ENCODE assay signal across 1 cellular context in the genomic region with DNA sequence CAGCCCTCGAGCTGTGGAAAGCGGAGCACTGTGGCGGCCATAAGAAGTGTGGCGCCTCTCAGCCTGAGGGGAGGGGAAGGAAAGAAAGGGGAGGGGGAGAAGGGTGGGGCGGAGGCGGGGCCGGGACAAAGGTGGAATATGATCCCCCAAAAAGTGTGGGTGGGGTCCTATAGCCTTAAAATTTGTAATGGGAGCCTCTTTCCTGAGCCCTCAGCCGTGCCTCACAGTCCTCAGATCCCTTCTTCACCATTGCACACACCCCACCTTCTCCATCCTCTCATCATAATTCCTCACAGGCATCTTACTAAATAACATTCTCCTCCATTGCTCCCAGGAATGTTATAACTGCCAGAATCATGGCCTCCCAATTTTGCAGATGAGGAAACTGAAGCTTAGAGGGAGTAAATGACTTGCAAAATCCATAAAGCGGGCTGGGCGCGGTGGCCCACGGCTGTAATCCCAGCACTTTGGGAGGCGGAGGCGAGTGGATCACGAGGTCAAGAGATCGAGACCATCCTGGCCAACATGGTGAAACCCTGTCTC.
TF ChIP-seq lines count a peak whose summit lies in the region.

No MANE protein-coding gene starts in this region.

TF ChIP-seq in K562, 482 proteins besides CTCF, POLR2A, EP300 and RAD21 (continued from another document and continues in another):
- TF ChIP-seq, protein P1, sequence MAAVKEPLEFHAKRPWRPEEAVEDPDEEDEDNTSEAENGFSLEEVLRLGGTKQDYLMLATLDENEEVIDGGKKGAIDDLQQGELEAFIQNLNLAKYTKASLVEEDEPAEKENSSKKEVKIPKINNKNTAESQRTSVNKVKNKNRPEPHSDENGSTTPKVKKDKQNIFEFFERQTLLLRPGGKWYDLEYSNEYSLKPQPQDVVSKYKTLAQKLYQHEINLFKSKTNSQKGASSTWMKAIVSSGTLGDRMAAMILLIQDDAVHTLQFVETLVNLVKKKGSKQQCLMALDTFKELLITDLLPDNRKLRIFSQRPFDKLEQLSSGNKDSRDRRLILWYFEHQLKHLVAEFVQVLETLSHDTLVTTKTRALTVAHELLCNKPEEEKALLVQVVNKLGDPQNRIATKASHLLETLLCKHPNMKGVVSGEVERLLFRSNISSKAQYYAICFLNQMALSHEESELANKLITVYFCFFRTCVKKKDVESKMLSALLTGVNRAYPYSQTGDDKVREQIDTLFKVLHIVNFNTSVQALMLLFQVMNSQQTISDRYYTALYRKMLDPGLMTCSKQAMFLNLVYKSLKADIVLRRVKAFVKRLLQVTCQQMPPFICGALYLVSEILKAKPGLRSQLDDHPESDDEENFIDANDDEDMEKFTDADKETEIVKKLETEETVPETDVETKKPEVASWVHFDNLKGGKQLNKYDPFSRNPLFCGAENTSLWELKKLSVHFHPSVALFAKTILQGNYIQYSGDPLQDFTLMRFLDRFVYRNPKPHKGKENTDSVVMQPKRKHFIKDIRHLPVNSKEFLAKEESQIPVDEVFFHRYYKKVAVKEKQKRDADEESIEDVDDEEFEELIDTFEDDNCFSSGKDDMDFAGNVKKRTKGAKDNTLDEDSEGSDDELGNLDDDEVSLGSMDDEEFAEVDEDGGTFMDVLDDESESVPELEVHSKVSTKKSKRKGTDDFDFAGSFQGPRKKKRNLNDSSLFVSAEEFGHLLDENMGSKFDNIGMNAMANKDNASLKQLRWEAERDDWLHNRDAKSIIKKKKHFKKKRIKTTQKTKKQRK (IDR thresholded peaks at IDR 0.05; ENCODE audit: borderline replicate concordance, low read depth, low read length): no peak
- TF ChIP-seq ZNF79 (CRISPR knock-in tag; IDR thresholded peaks at IDR 0.05; ENCODE audit: low read depth) (no peak), ZNF263 (CRISPR knock-in tag; IDR thresholded peaks at IDR 0.05; ENCODE audit: borderline replicate concordance) (no peak), C11orf30 (IDR thresholded peaks at IDR 0.05; ENCODE audit: low read depth) (peak; percentile 55), CEBPG (CRISPR knock-in tag; IDR thresholded peaks at IDR 0.05) (no peak), CEBPG (tag; conservative IDR thresholded peaks at IDR 0.05 in 1 of 2, IDR thresholded peaks at IDR 0.05 in 1 of 2) (no peak), HIVEP1 (CRISPR knock-in tag; IDR thresholded peaks at IDR 0.05) (no peak), SLC30A9 (CRISPR knock-in tag; IDR thresholded peaks at IDR 0.05) (no peak), ZNF217 (CRISPR knock-in tag; IDR thresholded peaks at IDR 0.05) (no peak), RBM14 (IDR thresholded peaks at IDR 0.05; ENCODE audit: borderline replicate concordance, insufficient read depth, low read depth, low read length) (no peak), ZEB2 (IDR thresholded peaks at IDR 0.05) (no peak), ZNF324 (CRISPR knock-in tag; IDR thresholded peaks at IDR 0.05) (no peak), TAL1 (IDR thresholded peaks at IDR 0.05) (no peak), SMARCA5 (IDR thresholded peaks at IDR 0.05) (no peak), ESRRA (IDR thresholded peaks at IDR 0.05; ENCODE audit: borderline replicate concordance, low read depth) (no peak), NFE2L1 (tag; IDR thresholded peaks at IDR 0.05; ENCODE audit: borderline replicate concordance, low read depth) (no peak; the same call in 1 of the 2 replicates), SAFB (IDR thresholded peaks at IDR 0.05; ENCODE audit: borderline replicate concordance, low read depth, low read length) (no peak), ESRRB (CRISPR knock-in tag; IDR thresholded peaks at IDR 0.05; ENCODE audit: borderline replicate concordance) (no peak), HNRNPLL (IDR thresholded peaks at IDR 0.05; ENCODE audit: low read depth, low read length, poor library complexity, severe bottlenecking) (no peak), ZNF197 (CRISPR knock-in tag; IDR thresholded peaks at IDR 0.05; ENCODE audit: low read depth) (peak; percentile 46; the same call in 1 of the 2 replicates), TCF3 (CRISPR knock-in tag; IDR thresholded peaks at IDR 0.05) (no peak), PHB2 (IDR thresholded peaks at IDR 0.05; ENCODE audit: low read depth) (no peak), IRF2 (CRISPR knock-in tag; IDR thresholded peaks at IDR 0.05) (no peak), CAMTA2 (CRISPR knock-in tag; conservative IDR thresholded peaks at IDR 0.05) (no peak), NFATC3 (IDR thresholded peaks at IDR 0.05) (no peak), POLR2H (tag; IDR thresholded peaks at IDR 0.05; ENCODE audit: low read depth) (no peak), DPF2 (IDR thresholded peaks at IDR 0.05) (peak; percentile 66), GATA2 (CRISPR knock-in tag; IDR thresholded peaks at IDR 0.05) (no peak), ILF3 (IDR thresholded peaks at IDR 0.05; ENCODE audit: borderline replicate concordance) (no peak), NONO (IDR thresholded peaks at IDR 0.05; ENCODE audit: low read depth in 2 of 2, low read length in 1 of 2) (no peak), SRF (CRISPR knock-in tag; IDR thresholded peaks at IDR 0.05) (0 out of 4 replicates have a peak, but pooled peaks of 1 of the 2 experiments have one; percentile 8), MCM3 (IDR thresholded peaks at IDR 0.05) (no peak), POLR2AphosphoS2 (IDR thresholded peaks at IDR 0.05; ENCODE audit: low read length) (no peak), ZFP36 (IDR thresholded peaks at IDR 0.05; ENCODE audit: low read depth, low read length, partially characterized antibody) (no peak), ZNF766 (CRISPR knock-in tag; conservative IDR thresholded peaks at IDR 0.05) (no peak), TAF15 (IDR thresholded peaks at IDR 0.05; ENCODE audit: low read depth, low read length) (no peak), ZNF316 (IDR thresholded peaks at IDR 0.05) (peak; percentile 75)
- TF ChIP-seq, protein P2, sequence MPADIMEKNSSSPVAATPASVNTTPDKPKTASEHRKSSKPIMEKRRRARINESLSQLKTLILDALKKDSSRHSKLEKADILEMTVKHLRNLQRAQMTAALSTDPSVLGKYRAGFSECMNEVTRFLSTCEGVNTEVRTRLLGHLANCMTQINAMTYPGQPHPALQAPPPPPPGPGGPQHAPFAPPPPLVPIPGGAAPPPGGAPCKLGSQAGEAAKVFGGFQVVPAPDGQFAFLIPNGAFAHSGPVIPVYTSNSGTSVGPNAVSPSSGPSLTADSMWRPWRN (IDR thresholded peaks at IDR 0.05; ENCODE audit: low read depth): peak; percentile 75; the same call in 1 of the 2 replicates
- TF ChIP-seq, protein P3, sequence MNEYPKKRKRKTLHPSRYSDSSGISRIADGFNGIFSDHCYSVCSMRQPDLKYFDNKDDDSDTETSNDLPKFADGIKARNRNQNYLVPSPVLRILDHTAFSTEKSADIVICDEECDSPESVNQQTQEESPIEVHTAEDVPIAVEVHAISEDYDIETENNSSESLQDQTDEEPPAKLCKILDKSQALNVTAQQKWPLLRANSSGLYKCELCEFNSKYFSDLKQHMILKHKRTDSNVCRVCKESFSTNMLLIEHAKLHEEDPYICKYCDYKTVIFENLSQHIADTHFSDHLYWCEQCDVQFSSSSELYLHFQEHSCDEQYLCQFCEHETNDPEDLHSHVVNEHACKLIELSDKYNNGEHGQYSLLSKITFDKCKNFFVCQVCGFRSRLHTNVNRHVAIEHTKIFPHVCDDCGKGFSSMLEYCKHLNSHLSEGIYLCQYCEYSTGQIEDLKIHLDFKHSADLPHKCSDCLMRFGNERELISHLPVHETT (CRISPR knock-in tag; conservative IDR thresholded peaks at IDR 0.05 in 1 of 2, IDR thresholded peaks at IDR 0.05 in 1 of 2): 0 out of 4 replicates have a peak, but pooled peaks of 1 of the 2 experiments have one; percentile 57
- TF ChIP-seq, protein P4, sequence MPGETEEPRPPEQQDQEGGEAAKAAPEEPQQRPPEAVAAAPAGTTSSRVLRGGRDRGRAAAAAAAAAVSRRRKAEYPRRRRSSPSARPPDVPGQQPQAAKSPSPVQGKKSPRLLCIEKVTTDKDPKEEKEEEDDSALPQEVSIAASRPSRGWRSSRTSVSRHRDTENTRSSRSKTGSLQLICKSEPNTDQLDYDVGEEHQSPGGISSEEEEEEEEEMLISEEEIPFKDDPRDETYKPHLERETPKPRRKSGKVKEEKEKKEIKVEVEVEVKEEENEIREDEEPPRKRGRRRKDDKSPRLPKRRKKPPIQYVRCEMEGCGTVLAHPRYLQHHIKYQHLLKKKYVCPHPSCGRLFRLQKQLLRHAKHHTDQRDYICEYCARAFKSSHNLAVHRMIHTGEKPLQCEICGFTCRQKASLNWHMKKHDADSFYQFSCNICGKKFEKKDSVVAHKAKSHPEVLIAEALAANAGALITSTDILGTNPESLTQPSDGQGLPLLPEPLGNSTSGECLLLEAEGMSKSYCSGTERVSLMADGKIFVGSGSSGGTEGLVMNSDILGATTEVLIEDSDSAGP (CRISPR knock-in tag; IDR thresholded peaks at IDR 0.05): no peak
- TF ChIP-seq, protein P5, sequence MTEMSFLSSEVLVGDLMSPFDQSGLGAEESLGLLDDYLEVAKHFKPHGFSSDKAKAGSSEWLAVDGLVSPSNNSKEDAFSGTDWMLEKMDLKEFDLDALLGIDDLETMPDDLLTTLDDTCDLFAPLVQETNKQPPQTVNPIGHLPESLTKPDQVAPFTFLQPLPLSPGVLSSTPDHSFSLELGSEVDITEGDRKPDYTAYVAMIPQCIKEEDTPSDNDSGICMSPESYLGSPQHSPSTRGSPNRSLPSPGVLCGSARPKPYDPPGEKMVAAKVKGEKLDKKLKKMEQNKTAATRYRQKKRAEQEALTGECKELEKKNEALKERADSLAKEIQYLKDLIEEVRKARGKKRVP (CRISPR knock-in tag; IDR thresholded peaks at IDR 0.05): no peak
- TF ChIP-seq, protein P6, sequence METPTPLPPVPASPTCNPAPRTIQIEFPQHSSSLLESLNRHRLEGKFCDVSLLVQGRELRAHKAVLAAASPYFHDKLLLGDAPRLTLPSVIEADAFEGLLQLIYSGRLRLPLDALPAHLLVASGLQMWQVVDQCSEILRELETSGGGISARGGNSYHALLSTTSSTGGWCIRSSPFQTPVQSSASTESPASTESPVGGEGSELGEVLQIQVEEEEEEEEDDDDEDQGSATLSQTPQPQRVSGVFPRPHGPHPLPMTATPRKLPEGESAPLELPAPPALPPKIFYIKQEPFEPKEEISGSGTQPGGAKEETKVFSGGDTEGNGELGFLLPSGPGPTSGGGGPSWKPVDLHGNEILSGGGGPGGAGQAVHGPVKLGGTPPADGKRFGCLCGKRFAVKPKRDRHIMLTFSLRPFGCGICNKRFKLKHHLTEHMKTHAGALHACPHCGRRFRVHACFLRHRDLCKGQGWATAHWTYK (CRISPR knock-in tag; IDR thresholded peaks at IDR 0.05): no peak
- TF ChIP-seq, protein P7, sequence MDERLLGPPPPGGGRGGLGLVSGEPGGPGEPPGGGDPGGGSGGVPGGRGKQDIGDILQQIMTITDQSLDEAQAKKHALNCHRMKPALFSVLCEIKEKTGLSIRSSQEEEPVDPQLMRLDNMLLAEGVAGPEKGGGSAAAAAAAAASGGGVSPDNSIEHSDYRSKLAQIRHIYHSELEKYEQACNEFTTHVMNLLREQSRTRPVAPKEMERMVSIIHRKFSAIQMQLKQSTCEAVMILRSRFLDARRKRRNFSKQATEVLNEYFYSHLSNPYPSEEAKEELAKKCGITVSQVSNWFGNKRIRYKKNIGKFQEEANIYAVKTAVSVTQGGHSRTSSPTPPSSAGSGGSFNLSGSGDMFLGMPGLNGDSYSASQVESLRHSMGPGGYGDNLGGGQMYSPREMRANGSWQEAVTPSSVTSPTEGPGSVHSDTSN (CRISPR knock-in tag; IDR thresholded peaks at IDR 0.05; ENCODE audit: low read depth): no peak
- TF ChIP-seq, protein P7 (tag; conservative IDR thresholded peaks at IDR 0.05; ENCODE audit: low read depth): no peak
- TF ChIP-seq, protein P8, sequence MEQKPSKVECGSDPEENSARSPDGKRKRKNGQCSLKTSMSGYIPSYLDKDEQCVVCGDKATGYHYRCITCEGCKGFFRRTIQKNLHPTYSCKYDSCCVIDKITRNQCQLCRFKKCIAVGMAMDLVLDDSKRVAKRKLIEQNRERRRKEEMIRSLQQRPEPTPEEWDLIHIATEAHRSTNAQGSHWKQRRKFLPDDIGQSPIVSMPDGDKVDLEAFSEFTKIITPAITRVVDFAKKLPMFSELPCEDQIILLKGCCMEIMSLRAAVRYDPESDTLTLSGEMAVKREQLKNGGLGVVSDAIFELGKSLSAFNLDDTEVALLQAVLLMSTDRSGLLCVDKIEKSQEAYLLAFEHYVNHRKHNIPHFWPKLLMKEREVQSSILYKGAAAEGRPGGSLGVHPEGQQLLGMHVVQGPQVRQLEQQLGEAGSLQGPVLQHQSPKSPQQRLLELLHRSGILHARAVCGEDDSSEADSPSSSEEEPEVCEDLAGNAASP (IDR thresholded peaks at IDR 0.05): no peak
- TF ChIP-seq, protein P9, sequence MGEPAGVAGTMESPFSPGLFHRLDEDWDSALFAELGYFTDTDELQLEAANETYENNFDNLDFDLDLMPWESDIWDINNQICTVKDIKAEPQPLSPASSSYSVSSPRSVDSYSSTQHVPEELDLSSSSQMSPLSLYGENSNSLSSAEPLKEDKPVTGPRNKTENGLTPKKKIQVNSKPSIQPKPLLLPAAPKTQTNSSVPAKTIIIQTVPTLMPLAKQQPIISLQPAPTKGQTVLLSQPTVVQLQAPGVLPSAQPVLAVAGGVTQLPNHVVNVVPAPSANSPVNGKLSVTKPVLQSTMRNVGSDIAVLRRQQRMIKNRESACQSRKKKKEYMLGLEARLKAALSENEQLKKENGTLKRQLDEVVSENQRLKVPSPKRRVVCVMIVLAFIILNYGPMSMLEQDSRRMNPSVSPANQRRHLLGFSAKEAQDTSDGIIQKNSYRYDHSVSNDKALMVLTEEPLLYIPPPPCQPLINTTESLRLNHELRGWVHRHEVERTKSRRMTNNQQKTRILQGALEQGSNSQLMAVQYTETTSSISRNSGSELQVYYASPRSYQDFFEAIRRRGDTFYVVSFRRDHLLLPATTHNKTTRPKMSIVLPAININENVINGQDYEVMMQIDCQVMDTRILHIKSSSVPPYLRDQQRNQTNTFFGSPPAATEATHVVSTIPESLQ (CRISPR knock-in tag; IDR thresholded peaks at IDR 0.05): no peak
- TF ChIP-seq, protein P10, sequence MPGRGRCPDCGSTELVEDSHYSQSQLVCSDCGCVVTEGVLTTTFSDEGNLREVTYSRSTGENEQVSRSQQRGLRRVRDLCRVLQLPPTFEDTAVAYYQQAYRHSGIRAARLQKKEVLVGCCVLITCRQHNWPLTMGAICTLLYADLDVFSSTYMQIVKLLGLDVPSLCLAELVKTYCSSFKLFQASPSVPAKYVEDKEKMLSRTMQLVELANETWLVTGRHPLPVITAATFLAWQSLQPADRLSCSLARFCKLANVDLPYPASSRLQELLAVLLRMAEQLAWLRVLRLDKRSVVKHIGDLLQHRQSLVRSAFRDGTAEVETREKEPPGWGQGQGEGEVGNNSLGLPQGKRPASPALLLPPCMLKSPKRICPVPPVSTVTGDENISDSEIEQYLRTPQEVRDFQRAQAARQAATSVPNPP (IDR thresholded peaks at IDR 0.05; ENCODE audit: borderline replicate concordance, insufficient read depth, insufficient read length): no peak
- TF ChIP-seq, protein P11, sequence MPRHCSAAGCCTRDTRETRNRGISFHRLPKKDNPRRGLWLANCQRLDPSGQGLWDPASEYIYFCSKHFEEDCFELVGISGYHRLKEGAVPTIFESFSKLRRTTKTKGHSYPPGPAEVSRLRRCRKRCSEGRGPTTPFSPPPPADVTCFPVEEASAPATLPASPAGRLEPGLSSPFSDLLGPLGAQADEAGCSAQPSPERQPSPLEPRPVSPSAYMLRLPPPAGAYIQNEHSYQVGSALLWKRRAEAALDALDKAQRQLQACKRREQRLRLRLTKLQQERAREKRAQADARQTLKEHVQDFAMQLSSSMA (CRISPR knock-in tag; IDR thresholded peaks at IDR 0.05): peak; percentile 99
